Comparison of ENCODE assay signal across 6 cellular contexts in the genomic region with DNA sequence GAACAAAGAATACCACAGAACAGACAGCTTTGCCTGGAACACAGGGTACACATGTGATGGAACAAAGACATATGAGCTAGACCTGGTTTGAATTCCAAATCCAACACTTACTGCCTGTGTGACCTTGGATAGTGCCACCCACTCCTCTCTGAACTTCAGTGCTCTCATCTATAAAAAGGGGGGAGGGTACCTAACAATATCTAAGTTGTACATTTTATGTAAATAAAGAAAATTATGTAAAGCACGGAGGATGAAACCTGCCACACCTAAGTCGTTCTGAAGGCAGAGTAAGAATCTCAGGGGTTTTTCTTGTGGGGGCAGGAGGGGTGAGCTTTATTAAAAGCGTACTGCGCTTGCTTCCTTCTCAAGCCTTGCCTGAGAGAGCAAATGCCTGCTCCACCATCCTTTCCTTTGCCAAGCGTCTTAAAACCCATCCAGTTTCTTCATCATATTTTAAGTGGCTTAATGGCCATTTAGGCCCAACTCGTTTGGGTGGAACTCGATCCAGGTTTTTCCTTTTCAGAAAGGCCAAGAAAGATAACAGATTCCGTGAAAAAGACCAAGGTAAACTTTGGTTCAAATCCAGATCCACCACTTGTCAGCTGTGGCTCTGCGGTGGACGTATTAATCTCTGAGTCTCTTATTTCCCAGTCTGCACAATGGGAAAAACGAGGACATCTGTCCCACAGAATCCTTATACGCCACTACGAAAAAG. TPM values are rescaled to one million over a fixed set of nuclear protein-coding genes. Genes with fewer than 3 reads are reported as not detected.
DNase-seq lines count a peak whose midpoint lies in the region; ATAC-seq and TF ChIP-seq lines count a peak whose summit lies in the region.

No MANE protein-coding gene starts in this region.

- H3K9me3 ChIP-seq in smooth muscle cell (replicated peaks; ENCODE audit: low read depth): no peaks in the 10 kb centered on the region

- peaks cover 51% of the 10 kb centered on the region for H4K20me1 ChIP-seq in smooth muscle cell (ENCODE audit: low read depth)

- H3K4me3 ChIP-seq in epithelial cell of esophagus (ENCODE audit: low read length) (peak overlapping the region; percentile 85), smooth muscle cell (peak overlapping the region; percentile 99)

- H3K4me3 Mint-ChIP-seq in T-helper 1 cell treated with Interleukin-12 subunit alpha and Interleukin-12 subunit beta and Interleukin-4 antibody, amounts not matched to agents 30 μg/mL and 1 μg/mL, for 36 hours: peak overlapping the region; percentile 100

- H3K9ac ChIP-seq in smooth muscle cell (ENCODE audit: low read depth): peak overlapping the region; percentile 98

- H3K27ac Mint-ChIP-seq in T-helper 1 cell treated with Interleukin-12 subunit alpha and Interleukin-12 subunit beta and Interleukin-4 antibody, amounts not matched to agents 30 μg/mL and 1 μg/mL, for 36 hours: peak overlapping the region; percentile 100

- peaks cover 4% of the 10 kb centered on the region for H3F3A ChIP-seq in smooth muscle cell (ENCODE audit: low read depth)

- no peaks in the 10 kb centered on the region for H3K27me3 ChIP-seq in smooth muscle cell (ENCODE audit: low read depth)

- peaks cover 82% of the 10 kb centered on the region for H3K79me2 ChIP-seq in smooth muscle cell (ENCODE audit: low read depth)

- peaks cover 31% of the 10 kb centered on the region for H3K4me1 ChIP-seq in smooth muscle cell (ENCODE audit: low read depth)

- 16% methylated on average over 13 of the region's 13 CpGs for WGBS in smooth muscle cell (ENCODE audit: low lambda C conversion rate)

- H3K4me1 Mint-ChIP-seq in T-helper 1 cell treated with Interleukin-12 subunit alpha and Interleukin-12 subunit beta and Interleukin-4 antibody, amounts not matched to agents 30 μg/mL and 1 μg/mL, for 36 hours (ENCODE audit: low read depth): peaks cover 48% of the 10 kb centered on the region

- ATAC-seq in HG02970 (IDR thresholded peaks at IDR 0.05; ENCODE audit: low FRiP score, unreplicated experiment): no peak

- peak overlapping the region; percentile 100 for H2AFZ ChIP-seq in smooth muscle cell (ENCODE audit: low read depth)

- peak overlapping the region; percentile 97 for H3K4me2 ChIP-seq in smooth muscle cell

- H3K27me3 Mint-ChIP-seq in T-helper 1 cell treated with Interleukin-12 subunit alpha and Interleukin-12 subunit beta and Interleukin-4 antibody, amounts not matched to agents 30 μg/mL and 1 μg/mL, for 36 hours (ENCODE audit: low read depth): no peaks in the 10 kb centered on the region

- peaks cover 39% of the 10 kb centered on the region for H3K36me3 Mint-ChIP-seq in T-helper 1 cell treated with Interleukin-12 subunit alpha and Interleukin-12 subunit beta and Interleukin-4 antibody, amounts not matched to agents 30 μg/mL and 1 μg/mL, for 36 hours (ENCODE audit: low read depth)

- H3K27ac ChIP-seq in smooth muscle cell (ENCODE audit: low read depth): peak overlapping the region; percentile 96

- H3K36me3 ChIP-seq in smooth muscle cell (ENCODE audit: low read depth): peaks cover 3% of the 10 kb centered on the region

- peaks cover 8% of the 10 kb centered on the region for H3K9me3 Mint-ChIP-seq in T-helper 1 cell treated with Interleukin-12 subunit alpha and Interleukin-12 subunit beta and Interleukin-4 antibody, amounts not matched to agents 30 μg/mL and 1 μg/mL, for 36 hours

- DNase-seq in T-helper 1 cell (no peak), epithelial cell of esophagus (ENCODE audit: low read depth) (no peak), smooth muscle cell (lab: John Stamatoyannopoulos, UW; ENCODE audit: unreplicated experiment) (no peak), NOMO-1 treated with dmso at 0.1 percent for 144 hours (lab: John Stamatoyannopoulos, UW; ENCODE audit: unreplicated experiment) (no peak)

- TF ChIP-seq CTCF in epithelial cell of esophagus (IDR thresholded peaks at IDR 0.05; ENCODE audit: insufficient read depth, low read depth, low read length, missing control alignments) (no peak), smooth muscle cell (IDR thresholded peaks at IDR 0.05; ENCODE audit: borderline replicate concordance, insufficient read depth, poor library complexity, severe bottlenecking) (no peak)

RNA-seq across cellular contexts. Expression of a gene that starts 1.0 kb away (rescaled TPM):
- total RNA-seq in smooth muscle cell: 117 and 151 TPM in 2 replicates
- 118 and 127 TPM in 2 replicates for polyA plus RNA-seq in smooth muscle cell

RNA-seq across cellular contexts. Expression of a gene that starts 1.1 kb away (rescaled TPM):
- 2.9 and 14.7 TPM in 2 replicates for total RNA-seq in smooth muscle cell
- 38.0 and 38.2 TPM in 2 replicates for polyA plus RNA-seq in smooth muscle cell

RNA-seq across cellular contexts. Expression of a gene that starts 30.5 kb away (rescaled TPM):
- 0.13 and 0.40 TPM in 2 replicates for total RNA-seq in smooth muscle cell
- polyA plus RNA-seq in smooth muscle cell: 3.1 TPM in 2 replicates

RNA-seq across cellular contexts. Expression of a gene that starts 49.4 kb away (rescaled TPM):
- total RNA-seq in smooth muscle cell: 73.8 and 96.0 TPM in 2 replicates
- polyA plus RNA-seq in smooth muscle cell: 135 and 162 TPM in 2 replicates

RNA-seq across cellular contexts. Expression of a gene that starts 53.9 kb away (rescaled TPM):
- total RNA-seq in smooth muscle cell: 2.4 and 5.1 TPM in 2 replicates
- 1.7 and 4.0 TPM in 2 replicates for polyA plus RNA-seq in smooth muscle cell
